19 cellular contexts compared by ENCODE assay signal in the genomic region with DNA sequence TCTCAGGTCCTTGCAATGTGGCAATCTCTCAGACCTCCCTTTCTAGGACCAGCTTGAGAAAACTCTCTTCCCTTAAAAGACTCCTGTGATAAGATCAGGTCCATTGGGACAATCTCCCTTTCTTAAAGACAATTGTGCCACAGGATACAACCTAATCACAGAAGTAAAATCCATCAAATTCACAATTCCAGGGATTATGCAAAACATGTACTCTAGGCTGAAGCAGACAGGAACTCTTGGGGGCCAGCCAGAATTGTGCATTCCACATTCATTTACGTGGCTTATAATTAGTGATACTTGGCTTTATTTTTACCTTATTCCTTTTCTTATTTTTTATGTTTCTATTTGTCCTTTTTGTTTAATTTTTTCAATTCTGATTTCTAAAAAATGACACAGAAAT.
DNase-seq lines count a peak whose midpoint lies in the region; ATAC-seq and TF ChIP-seq lines count a peak whose summit lies in the region.
"Had no signal": no experiment of that assay in that cellular context is flagged by ENCODE, and none has a peak within 500 bp of the region (broad histone marks: within the 10 kb centered on the region; RNA-seq: fewer than 3 reads in every experiment).

No MANE protein-coding gene starts in this region.

- no peak overlapping the region for H3K9ac ChIP-seq in GM23248
- H3K9ac ChIP-seq: KMS-11 had no signal

- no peak for ATAC-seq in stimulated activated naive CD8-positive, alpha-beta T cell treated with anti-CD3 and anti-CD28 coated beads, Interleukin-15, amount 100 ng/mL, for 72 hours
- no peak for ATAC-seq in HG02973 (IDR thresholded peaks at IDR 0.05; ENCODE audit: unreplicated experiment)
- ATAC-seq: HepG2 had no signal

- peaks cover 4% of the 10 kb centered on the region; the same call in 1 of the 2 replicates for H3K4me1 ChIP-seq in GM23248 (ENCODE audit: insufficient read depth)
- H3K4me1 ChIP-seq: Peyer's patch had no signal

- no peak overlapping the region for H2AFZ ChIP-seq in GM23248

- TF ChIP-seq CTCF in glutamatergic neuron (IDR thresholded peaks at IDR 0.05; ENCODE audit: partially characterized antibody, unreplicated experiment): no peak

- no peak overlapping the region for H3K4me3 ChIP-seq in GM23248
- H3K4me3 ChIP-seq: MG63, Peyer's patch, SK-N-MC had no signal

- H3K4me2 ChIP-seq in GM23248 (ENCODE audit: unreplicated experiment): no peak overlapping the region
- H3K4me2 ChIP-seq: KMS-11 had no signal

- WGBS in GM23248 (ENCODE audit: low coverage in 1 of 2, low lambda C conversion rate in 2 of 2, missing lambda C conversion rate in 2 of 2), 2 experiments: 58% methylated on average over 1 of the region's 1 CpG

- H3K27ac ChIP-seq in GM23248: no peak overlapping the region
- H3K27ac ChIP-seq: KMS-11, Peyer's patch, SK-N-MC had no signal

- H4K20me1 ChIP-seq in GM23248 (ENCODE audit: insufficient read depth): no peaks in the 10 kb centered on the region

- in situ Hi-C loops in GM23248 (cut with MboI): no loop called here

- no peak overlapping the region for H3K4me3 Mint-ChIP-seq in glutamatergic neuron (ENCODE audit: unreplicated experiment)
- H3K4me3 Mint-ChIP-seq in stimulated activated naive CD8-positive, alpha-beta T cell treated with anti-CD3 and anti-CD28 coated beads, Interleukin-15, amount 100 ng/mL, for 72 hours: no peak overlapping the region
- H3K4me3 Mint-ChIP-seq: CD4-positive, alpha-beta T cell had no signal

- H3F3A ChIP-seq in GM23248 (ENCODE audit: insufficient read depth): peaks cover 8% of the 10 kb centered on the region; the same call in 1 of the 2 replicates

- H3K36me3 ChIP-seq in GM23248 (ENCODE audit: low read depth): 0 out of 2 replicates have a peak, but pooled peaks cover 4% of the 10 kb centered on the region
- H3K36me3 ChIP-seq: BE2C, MG63, Peyer's patch had no signal

- peaks cover 5% of the 10 kb centered on the region for H3K36me3 Mint-ChIP-seq in glutamatergic neuron (ENCODE audit: unreplicated experiment)

- DNase-seq in AG20443 (ENCODE audit: low spot score) (peak; percentile 11), GM23248 (peak; percentile 51), astrocyte of the hippocampus (ENCODE audit: low read depth, low spot score) (peak; percentile 32), glutamatergic neuron (no peak)
- DNase-seq in stimulated activated naive CD8-positive, alpha-beta T cell treated with anti-CD3 and anti-CD28 coated beads, Interleukin-15, amount 100 ng/mL, for 72 hours: no peak
- no peak for DNase-seq in activated CD4-positive, alpha-beta T cell treated with anti-CD3 and anti-CD28 coated beads, Interleukin-2, amount 50 U/mL, for 4 hours
- DNase-seq: BE2C; CD4-positive, alpha-beta T cell; DND-41; GF-D8; MG63; NCI-H1092 treated with DMSO at 0.1 percent for 48 hours; NCI-H510A treated with DMSO at 0.1 percent for 48 hours; Peyer's patch; Right ventricle myocardium superior had no signal

- peak overlapping the region; percentile 52 for H3K27ac Mint-ChIP-seq in glutamatergic neuron (ENCODE audit: unreplicated experiment)
- H3K27ac Mint-ChIP-seq in stimulated activated naive CD8-positive, alpha-beta T cell treated with anti-CD3 and anti-CD28 coated beads, Interleukin-15, amount 100 ng/mL, for 72 hours: no peak overlapping the region
- H3K27ac Mint-ChIP-seq: CD4-positive, alpha-beta T cell had no signal

- no peaks in the 10 kb centered on the region for H3K27me3 ChIP-seq in GM23248 (replicated peaks; ENCODE audit: insufficient read depth)
- H3K27me3 ChIP-seq: BE2C, MG63, Peyer's patch had no signal

- H3K27me3 Mint-ChIP-seq in glutamatergic neuron (ENCODE audit: unreplicated experiment): no peaks in the 10 kb centered on the region
- no peaks in the 10 kb centered on the region for H3K27me3 Mint-ChIP-seq in stimulated activated naive CD8-positive, alpha-beta T cell treated with anti-CD3 and anti-CD28 coated beads, Interleukin-15, amount 100 ng/mL, for 72 hours
- H3K27me3 Mint-ChIP-seq: CD4-positive, alpha-beta T cell had no signal

- H3K9me3 ChIP-seq in GM23248 (ENCODE audit: low read depth): no peaks in the 10 kb centered on the region
- H3K9me3 ChIP-seq: BE2C, Peyer's patch had no signal

- peaks cover 46% of the 10 kb centered on the region for H3K79me2 ChIP-seq in GM23248 (ENCODE audit: insufficient read depth)

- H3K4me1 Mint-ChIP-seq in glutamatergic neuron (ENCODE audit: low read depth, unreplicated experiment): peaks cover 32% of the 10 kb centered on the region
- peaks cover 36% of the 10 kb centered on the region for H3K4me1 Mint-ChIP-seq in stimulated activated naive CD8-positive, alpha-beta T cell treated with anti-CD3 and anti-CD28 coated beads, Interleukin-15, amount 100 ng/mL, for 72 hours

- H3K9me2 ChIP-seq in GM23248 (ENCODE audit: insufficient read depth): no peaks in the 10 kb centered on the region

- H3K9me3 Mint-ChIP-seq in glutamatergic neuron (ENCODE audit: unreplicated experiment): peaks cover 1% of the 10 kb centered on the region
- peaks cover 5 to 7% of the 10 kb centered on the region in 2 donors for H3K9me3 Mint-ChIP-seq in stimulated activated naive CD8-positive, alpha-beta T cell treated with anti-CD3 and anti-CD28 coated beads, Interleukin-15, amount 100 ng/mL, for 72 hours

Comparison
In these comparisons a context has a peak if more than half of its experiments do, and no peak if none do; other contexts are left out.
1. DNase-seq: peak in AG20443 (single experiment), GM23248 (single experiment) and astrocyte of the hippocampus (single experiment); none in glutamatergic neuron (single experiment), stimulated activated naive CD8-positive, alpha-beta T cell treated with anti-CD3 and anti-CD28 coated beads, Interleukin-15, amount 100 ng/mL, for 72 hours (0 of 2) and activated CD4-positive, alpha-beta T cell treated with anti-CD3 and anti-CD28 coated beads, Interleukin-2, amount 50 U/mL, for 4 hours (0 of 2).